Comparison of ENCODE assay signal across 1 cellular context in the genomic region with DNA sequence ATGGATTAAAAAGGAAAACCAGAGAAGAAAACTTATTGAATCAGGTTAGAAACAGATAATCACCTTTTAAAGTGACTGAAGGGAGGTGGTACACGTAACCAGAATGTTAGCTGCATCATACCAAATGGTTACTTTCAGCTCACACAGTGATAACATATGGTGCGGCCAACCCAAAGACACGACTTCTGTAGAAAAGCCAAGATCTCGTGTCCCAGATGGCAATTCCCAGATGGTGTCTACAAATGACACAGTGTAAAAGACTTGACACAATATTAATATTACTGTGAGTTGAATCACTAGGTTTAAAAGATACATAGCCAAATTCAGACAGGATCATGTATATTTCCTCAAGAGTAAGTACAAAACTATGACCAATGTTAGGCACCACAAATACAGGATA.
TF ChIP-seq lines count a peak whose summit lies in the region.

No MANE protein-coding gene starts in this region.

TF ChIP-seq in IMR-90, 13 proteins besides CTCF, POLR2A, EP300 and RAD21 (continued from another document):
- TF ChIP-seq MXI1 (IDR thresholded peaks at IDR 0.05; ENCODE audit: borderline replicate concordance, low read depth, low read length) (no peak), CHD1 (IDR thresholded peaks at IDR 0.05; ENCODE audit: low read depth, low read length) (no peak), CEBPB (IDR thresholded peaks at IDR 0.05; ENCODE audit: low read depth, low read length) (no peak), SMC3 (IDR thresholded peaks at IDR 0.05; ENCODE audit: low read depth, low read length) (no peak), FOS (IDR thresholded peaks at IDR 0.05; ENCODE audit: low read depth, low read length) (no peak)
- TF ChIP-seq, protein P1, sequence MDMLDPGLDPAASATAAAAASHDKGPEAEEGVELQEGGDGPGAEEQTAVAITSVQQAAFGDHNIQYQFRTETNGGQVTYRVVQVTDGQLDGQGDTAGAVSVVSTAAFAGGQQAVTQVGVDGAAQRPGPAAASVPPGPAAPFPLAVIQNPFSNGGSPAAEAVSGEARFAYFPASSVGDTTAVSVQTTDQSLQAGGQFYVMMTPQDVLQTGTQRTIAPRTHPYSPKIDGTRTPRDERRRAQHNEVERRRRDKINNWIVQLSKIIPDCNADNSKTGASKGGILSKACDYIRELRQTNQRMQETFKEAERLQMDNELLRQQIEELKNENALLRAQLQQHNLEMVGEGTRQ (IDR thresholded peaks at IDR 0.05; ENCODE audit: low read depth, low read length): no peak
